In genomic region chr14:104903990-104904389, GRCh38 we compare ENCODE assay signal across 29 cellular contexts. TPM values are rescaled to one million over a fixed set of nuclear protein-coding genes. Genes with fewer than 3 reads are reported as not detected.
"Had no signal": no experiment of that assay in that cellular context is flagged by ENCODE, and none has a peak within 500 bp of the region (broad histone marks: within the 10 kb centered on the region; RNA-seq: fewer than 3 reads in every experiment).

No MANE protein-coding gene starts in this region.

- H3K4me3 Mint-ChIP-seq: effector memory CD8-positive, alpha-beta T cell; immature natural killer cell; memory B cell; natural killer cell; stimulated activated effector memory CD8-positive, alpha-beta T cell treated with anti-CD3 and anti-CD28 coated beads, Interleukin-12 subunit alpha, Interleukin-12 subunit beta, amount 100 ng/mL, for 72 hours; type B pancreatic cell had no signal

- H3K27ac ChIP-seq: esophagus squamous epithelium, heart right ventricle, ovary, psoas muscle, sigmoid colon, stomach, testis, tibial artery had no signal

- H3K36me3 ChIP-seq: esophagus squamous epithelium, heart right ventricle, ovary, sigmoid colon, stomach, tibial artery had no signal

- H3K4me3 ChIP-seq: esophagus squamous epithelium, heart right ventricle, lung, ovary, psoas muscle, sigmoid colon, stomach, testis, tibial artery had no signal

- H3K9me3 ChIP-seq: esophagus squamous epithelium, heart right ventricle, ovary, psoas muscle, sigmoid colon, stomach, testis, tibial artery had no signal

- ATAC-seq: effector memory CD8-positive, alpha-beta T cell; heart right ventricle; natural killer cell; psoas muscle; right cardiac atrium; stimulated activated effector memory CD8-positive, alpha-beta T cell treated with anti-CD3 and anti-CD28 coated beads, Interleukin-12 subunit alpha, Interleukin-12 subunit beta, amount 100 ng/mL, for 72 hours had no signal

- H3K27ac Mint-ChIP-seq: effector memory CD8-positive, alpha-beta T cell; immature natural killer cell; natural killer cell; stimulated activated effector memory CD8-positive, alpha-beta T cell treated with anti-CD3 and anti-CD28 coated beads, Interleukin-12 subunit alpha, Interleukin-12 subunit beta, amount 100 ng/mL, for 72 hours; type B pancreatic cell had no signal

- H3K36me3 Mint-ChIP-seq: immature natural killer cell; memory B cell; natural killer cell; stimulated activated effector memory CD8-positive, alpha-beta T cell treated with anti-CD3 and anti-CD28 coated beads, Interleukin-12 subunit alpha, Interleukin-12 subunit beta, amount 100 ng/mL, for 72 hours; type B pancreatic cell had no signal

- H3K4me1 ChIP-seq: heart right ventricle, psoas muscle, sigmoid colon, stomach, testis, tibial artery had no signal

- H3K27me3 ChIP-seq: ovary, testis had no signal

- H3K4me1 Mint-ChIP-seq: immature natural killer cell, natural killer cell had no signal

- DNase-seq: cortex of kidney; effector memory CD8-positive, alpha-beta T cell; erythroblast; esophagus squamous epithelium; foreskin melanocyte; glutamatergic neuron; heart right ventricle; hippocampal formation; immature natural killer cell; natural killer cell; occipital lobe; ovary; posterior cingulate gyrus; psoas muscle; right cardiac atrium; sigmoid colon; stimulated activated CD4-positive, alpha-beta T cell treated with anti-CD3 and anti-CD28 coated beads, Interleukin-2, amount 100 ng/mL, for 24 hours; stimulated activated CD4-positive, alpha-beta T cell treated with anti-CD3 and anti-CD28 coated beads, Interleukin-4, amount 100 ng/mL, for 24 hours; stimulated activated naive CD4-positive, alpha-beta T cell treated with Interleukin-2 at 50 U/mL for 16 hours; stomach; testis; tibial artery had no signal

RNA-seq across cellular contexts. Expression of gene PLD4, which starts 20.7 kb away (rescaled TPM):
- total RNA-seq: dermis microvascular lymphatic vessel endothelial cell had no signal
- polyA plus RNA-seq: keratinocyte, neural cell, psoas muscle had no signal

RNA-seq across cellular contexts. Expression of gene CEP170B, which starts 38.9 kb away (rescaled TPM):
- polyA plus RNA-seq: immature natural killer cell had no signal
